ENCODE assay signal across 2 cellular contexts in genomic region chr11:61769169-61769920, GRCh38.
TF ChIP-seq lines count a peak whose summit lies in the region.

No MANE protein-coding gene starts in this region.

TF ChIP-seq in SK-N-SH, 30 proteins besides CTCF, POLR2A, EP300 and RAD21 (continued from another document):
- TF ChIP-seq RXRA (IDR thresholded peaks at IDR 0.05; ENCODE audit: borderline replicate concordance, low read depth), result no peak
- no peak for TF ChIP-seq YY1 (IDR thresholded peaks at IDR 0.05; ENCODE audit: low read depth)
- TF ChIP-seq SIN3A (IDR thresholded peaks at IDR 0.05; ENCODE audit: borderline replicate concordance, low read depth, low read length), result no peak
- no peak for TF ChIP-seq FOSL2 (IDR thresholded peaks at IDR 0.05; ENCODE audit: borderline replicate concordance, low read depth)
- TF ChIP-seq IRF3 (IDR thresholded peaks at IDR 0.05; ENCODE audit: low read depth, low read length), result no peak
- no peak for TF ChIP-seq USF2 (IDR thresholded peaks at IDR 0.05; ENCODE audit: borderline replicate concordance, low read depth, low read length)
- TF ChIP-seq REST (IDR thresholded peaks at IDR 0.05; ENCODE audit: low read depth, low read length), result no peak

TF ChIP-seq in SK-N-SH treated with all-trans-retinoic acid at 6 μM for 48 hours, 23 proteins besides CTCF, POLR2A, EP300 and RAD21 (continued from another document):
- no peak for TF ChIP-seq PATZ1 (CRISPR knock-in tag; IDR thresholded peaks at IDR 0.05; ENCODE audit: borderline replicate concordance)
- TF ChIP-seq SNAI2 (CRISPR knock-in tag; IDR thresholded peaks at IDR 0.05), result no peak
- TF ChIP-seq RARB (CRISPR knock-in tag; IDR thresholded peaks at IDR 0.05), result no peak
- no peak for TF ChIP-seq GLIS3 (CRISPR knock-in tag; IDR thresholded peaks at IDR 0.05)
- TF ChIP-seq CSDC2 (CRISPR knock-in tag; IDR thresholded peaks at IDR 0.05), result no peak
- TF ChIP-seq CREB5 (CRISPR knock-in tag; IDR thresholded peaks at IDR 0.05; ENCODE audit: low read depth), result no peak
- TF ChIP-seq ZC3H10 (CRISPR knock-in tag; IDR thresholded peaks at IDR 0.05), result no peak
- TF ChIP-seq ZFP3 (CRISPR knock-in tag; IDR thresholded peaks at IDR 0.05), result no peak
TF ChIP-seq in SK-N-SH treated with all-trans-retinoic acid at 6 μM for 48 hours: peak in this region for 0.
